Comparison of ENCODE assay signal across 15 cellular contexts in the genomic region with DNA sequence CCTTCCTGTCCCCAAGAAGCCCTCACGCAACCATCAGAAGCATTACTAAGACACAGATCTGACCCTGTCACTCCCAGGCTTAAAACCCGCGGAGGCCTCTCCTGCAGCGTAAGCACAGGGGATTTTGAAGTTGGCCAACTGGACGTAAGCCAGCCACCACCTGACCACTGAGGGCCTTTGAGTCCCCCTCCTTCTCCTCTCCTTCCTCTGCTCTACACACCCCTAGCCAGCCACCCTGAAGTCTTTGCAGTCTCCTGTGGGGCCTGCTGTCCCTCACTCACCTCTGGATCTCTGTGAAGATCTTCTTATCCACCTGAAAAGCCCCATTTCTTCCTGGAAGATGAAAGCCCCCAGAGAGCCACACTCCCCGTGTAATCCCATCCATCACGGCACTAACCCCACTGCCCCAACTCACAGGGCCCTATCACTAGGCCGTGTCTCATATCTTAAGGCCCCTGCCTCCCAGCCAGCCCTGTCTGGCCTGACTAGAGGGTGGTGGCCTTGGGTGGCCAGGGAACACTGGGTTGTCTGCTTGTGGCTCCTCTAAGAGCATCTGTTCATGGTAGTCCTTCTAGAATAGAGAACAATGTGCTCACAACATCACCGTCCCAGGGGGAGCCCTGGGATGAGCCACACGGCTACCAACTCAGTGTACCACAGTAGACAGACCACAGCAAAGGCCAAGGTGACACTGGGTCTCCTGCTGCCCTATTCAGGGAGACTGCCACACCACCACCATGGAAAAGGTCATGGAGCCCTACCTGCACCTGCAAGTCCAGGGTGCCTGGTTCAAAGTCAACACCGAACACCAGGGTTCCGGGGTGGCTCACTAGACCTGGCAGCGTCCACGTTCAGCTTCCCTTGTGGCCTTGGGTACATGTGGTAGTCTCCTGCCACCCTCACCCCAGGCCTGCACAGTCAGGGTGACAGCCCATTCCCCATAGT.
"Had no signal": no experiment of that assay in that cellular context is flagged by ENCODE, and none has a peak within 500 bp of the region (broad histone marks: within the 10 kb centered on the region; RNA-seq: fewer than 3 reads in every experiment).

No MANE protein-coding gene starts in this region.

- ATAC-seq: activated CD8-positive, alpha-beta memory T cell treated with anti-CD3 and anti-CD28 coated beads, Interleukin-2, amount 10 ng/mL, durations not matched to agents 7 days and 5 days; activated naive CD4-positive, alpha-beta T cell treated with anti-CD3 and anti-CD28 coated beads, Interleukin-2, amount 50 U/mL, for 72 hours; esophagus mucosa; SK-N-SH treated with all-trans-retinoic acid at 6 μM for 48 hours had no signal

- H3K4me1 Mint-ChIP-seq: activated CD8-positive, alpha-beta memory T cell treated with anti-CD3 and anti-CD28 coated beads, Interleukin-2, amount 10 ng/mL, durations not matched to agents 7 days and 5 days had no signal

- H3K9me3 ChIP-seq: pancreas, tibial nerve had no signal

- H3K27ac Mint-ChIP-seq: activated CD8-positive, alpha-beta memory T cell treated with anti-CD3 and anti-CD28 coated beads, Interleukin-2, amount 10 ng/mL, durations not matched to agents 7 days and 5 days; activated naive CD4-positive, alpha-beta T cell treated with anti-CD3 and anti-CD28 coated beads, Interleukin-2, amount 50 U/mL, for 72 hours; activated T-cell treated with anti-CD3 and anti-CD28 coated beads, Interleukin-2, amount 50 U/mL, for 24 hours; neural progenitor cell had no signal

- H3K4me3 Mint-ChIP-seq: activated CD8-positive, alpha-beta memory T cell treated with anti-CD3 and anti-CD28 coated beads, Interleukin-2, amount 10 ng/mL, durations not matched to agents 7 days and 5 days; activated T-cell treated with anti-CD3 and anti-CD28 coated beads, Interleukin-2, amount 50 U/mL, for 24 hours; neural progenitor cell had no signal

- H3K27me3 Mint-ChIP-seq: activated T-cell treated with anti-CD3 and anti-CD28 coated beads, Interleukin-2, amount 50 U/mL, for 24 hours had no signal

- H3K4me1 ChIP-seq: neural progenitor cell, pancreas had no signal

- H3K36me3 Mint-ChIP-seq: activated CD8-positive, alpha-beta memory T cell treated with anti-CD3 and anti-CD28 coated beads, Interleukin-2, amount 10 ng/mL, durations not matched to agents 7 days and 5 days; activated naive CD4-positive, alpha-beta T cell treated with anti-CD3 and anti-CD28 coated beads, Interleukin-2, amount 50 U/mL, for 72 hours; neural progenitor cell had no signal

- DNase-seq: activated CD8-positive, alpha-beta memory T cell treated with anti-CD3 and anti-CD28 coated beads, Interleukin-2, amount 10 ng/mL, durations not matched to agents 7 days and 5 days; activated effector memory CD4-positive, alpha-beta T cell treated with Interleukin-2 at 50 U/mL for 16 hours; activated T-cell treated with anti-CD3 and anti-CD28 coated beads, Interleukin-2, amount 50 U/mL, for 24 hours; amniotic stem cell; dorsolateral prefrontal cortex; glutamatergic neuron; mesendoderm; pancreas; stimulated activated CD4-positive, alpha-beta T cell treated with anti-CD3 and anti-CD28 coated beads, Interleukin-15, amount 100 ng/mL, for 24 hours; stimulated activated CD4-positive, alpha-beta T cell treated with anti-CD3 and anti-CD28 coated beads, Interleukin-4, amount 100 ng/mL, for 4 hours had no signal

- H3K4me3 ChIP-seq: dorsolateral prefrontal cortex, neural progenitor cell, pancreas, tibial nerve had no signal

- H3K27me3 ChIP-seq: dorsolateral prefrontal cortex, neural progenitor cell, pancreas, tibial nerve had no signal

- H3K27ac ChIP-seq: neural progenitor cell, pancreas, tibial nerve had no signal

- H3K9me3 Mint-ChIP-seq: activated naive CD4-positive, alpha-beta T cell treated with anti-CD3 and anti-CD28 coated beads, Interleukin-2, amount 50 U/mL, for 72 hours; activated T-cell treated with anti-CD3 and anti-CD28 coated beads, Interleukin-2, amount 50 U/mL, for 24 hours had no signal

- H3K36me3 ChIP-seq: neural progenitor cell, pancreas, tibial nerve had no signal
